15 cellular contexts compared by ENCODE assay signal in the genomic region with DNA sequence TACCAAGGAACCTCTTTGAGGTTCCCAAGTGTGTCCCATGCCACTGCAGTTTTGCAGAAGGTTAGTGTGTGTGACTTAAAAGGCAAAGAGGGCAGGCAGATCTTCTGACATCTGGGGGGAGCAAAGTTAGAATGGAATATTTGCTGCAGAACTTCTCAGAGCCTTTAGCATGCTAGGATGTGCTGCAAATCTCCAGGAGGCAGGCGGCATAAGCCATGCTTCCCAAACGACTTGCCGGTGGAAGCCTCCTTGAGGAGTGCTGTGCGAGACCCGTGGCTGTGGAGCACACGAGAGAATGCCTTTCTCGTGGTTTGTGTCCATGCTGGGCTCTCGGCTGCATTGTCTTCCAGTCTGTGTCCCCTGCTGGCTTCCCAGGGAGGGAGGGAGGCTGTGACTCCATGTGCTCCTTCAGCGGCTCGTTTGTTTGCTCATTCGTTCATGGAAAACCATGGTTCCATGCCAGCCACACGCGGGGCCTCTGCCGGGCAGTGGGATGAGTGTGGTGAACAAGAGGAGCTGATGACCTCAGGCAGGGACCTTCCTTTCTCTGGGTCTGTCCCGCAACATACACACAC. TPM values are rescaled to one million over a fixed set of nuclear protein-coding genes. Genes with fewer than 3 reads are reported as not detected.
"Had no signal": no experiment of that assay in that cellular context is flagged by ENCODE, and none has a peak within 500 bp of the region (broad histone marks: within the 10 kb centered on the region; RNA-seq: fewer than 3 reads in every experiment).

No MANE protein-coding gene starts in this region.

- DNase-seq: activated B cell treated with CpG ODN at 0.5 μM for 24 hours; activated CD4-positive, alpha-beta T cell treated with anti-CD3 and anti-CD28 coated beads, Interleukin-2, amount 10 ng/mL, durations not matched to agents 7 days and 5 days; activated naive CD4-positive, alpha-beta T cell treated with anti-CD3 and anti-CD28 coated beads, Interleukin-2, amount 10 ng/mL, durations not matched to agents 7 days and 5 days; activated T-cell treated with anti-CD3 and anti-CD28 coated beads for 4 hours; cerebellar nuclear complex; esophagus squamous epithelium; heart right ventricle; stimulated activated CD4-positive, alpha-beta T cell treated with anti-CD3 and anti-CD28 coated beads, Interleukin-4, amount 100 ng/mL, for 1 hour had no signal

- H3K27me3 Mint-ChIP-seq: activated CD4-positive, alpha-beta T cell treated with anti-CD3 and anti-CD28 coated beads, Interleukin-2, amount 10 ng/mL, durations not matched to agents 7 days and 5 days; stimulated activated naive CD8-positive, alpha-beta T cell treated with anti-CD3 and anti-CD28 coated beads, Interleukin-15, Interleukin-2, amounts not matched to agents 100 ng/mL and 50 ng/mL, for 24 hours had no signal

- H3K4me1 ChIP-seq: prostate gland had no signal

- H3K4me3 Mint-ChIP-seq: activated B cell treated with CpG ODN at 0.5 μM for 24 hours; activated CD4-positive, alpha-beta T cell treated with anti-CD3 and anti-CD28 coated beads, Interleukin-2, amount 10 ng/mL, durations not matched to agents 7 days and 5 days; activated naive CD4-positive, alpha-beta T cell treated with anti-CD3 and anti-CD28 coated beads, Interleukin-2, amount 10 ng/mL, durations not matched to agents 7 days and 5 days; stimulated activated naive CD8-positive, alpha-beta T cell treated with anti-CD3 and anti-CD28 coated beads, Interleukin-15, Interleukin-2, amounts not matched to agents 100 ng/mL and 50 ng/mL, for 24 hours; T-helper 1 cell treated with Interleukin-12 subunit alpha and Interleukin-12 subunit beta and Interleukin-4 antibody, amounts not matched to agents 30 μg/mL and 1 μg/mL, for 36 hours had no signal

- H3K4me1 Mint-ChIP-seq: activated B cell treated with CpG ODN at 0.5 μM for 24 hours had no signal

- H3K4me3 ChIP-seq: esophagus squamous epithelium, heart right ventricle, prostate gland, vagina had no signal

- H3K9me3 Mint-ChIP-seq: activated B cell treated with CpG ODN at 0.5 μM for 24 hours; activated CD4-positive, alpha-beta T cell treated with anti-CD3 and anti-CD28 coated beads, Interleukin-2, amount 10 ng/mL, durations not matched to agents 7 days and 5 days; activated naive CD4-positive, alpha-beta T cell treated with anti-CD3 and anti-CD28 coated beads, Interleukin-2, amount 10 ng/mL, durations not matched to agents 7 days and 5 days; activated T-helper 2 cell treated with anti-CD3 and anti-CD28 coated beads, Interferon-gamma antibody, Interleukin-2, Interleukin-4, amounts not matched to agents 10 μg/mL and 5 μg/mL and 100 μg/mL, durations not matched to agents 14 hours and 24 hours and 36 hours; stimulated activated naive CD8-positive, alpha-beta T cell treated with anti-CD3 and anti-CD28 coated beads, Interleukin-15, Interleukin-2, amounts not matched to agents 100 ng/mL and 50 ng/mL, for 24 hours; T-helper 1 cell treated with Interleukin-12 subunit alpha and Interleukin-12 subunit beta and Interleukin-4 antibody, amounts not matched to agents 30 μg/mL and 1 μg/mL, for 36 hours had no signal

- H3K27me3 ChIP-seq: brain microvascular endothelial cell, esophagus squamous epithelium, heart right ventricle, neutrophil, vagina had no signal

- H3K27ac Mint-ChIP-seq: activated B cell treated with CpG ODN at 0.5 μM for 24 hours; activated naive CD4-positive, alpha-beta T cell treated with anti-CD3 and anti-CD28 coated beads, Interleukin-2, amount 10 ng/mL, durations not matched to agents 7 days and 5 days; activated T-helper 2 cell treated with anti-CD3 and anti-CD28 coated beads, Interferon-gamma antibody, Interleukin-2, Interleukin-4, amounts not matched to agents 10 μg/mL and 5 μg/mL and 100 μg/mL, durations not matched to agents 14 hours and 24 hours and 36 hours; stimulated activated naive CD8-positive, alpha-beta T cell treated with anti-CD3 and anti-CD28 coated beads, Interleukin-15, Interleukin-2, amounts not matched to agents 100 ng/mL and 50 ng/mL, for 24 hours; T-helper 1 cell treated with Interleukin-12 subunit alpha and Interleukin-12 subunit beta and Interleukin-4 antibody, amounts not matched to agents 30 μg/mL and 1 μg/mL, for 36 hours had no signal

- H3K27ac ChIP-seq: brain microvascular endothelial cell, esophagus squamous epithelium, heart right ventricle, neutrophil, prostate gland, vagina had no signal

- H3K36me3 ChIP-seq: brain microvascular endothelial cell, neutrophil, prostate gland had no signal

- H3K36me3 Mint-ChIP-seq: activated naive CD4-positive, alpha-beta T cell treated with anti-CD3 and anti-CD28 coated beads, Interleukin-2, amount 10 ng/mL, durations not matched to agents 7 days and 5 days had no signal

RNA-seq across cellular contexts. Expression of a gene that starts 55.0 kb away (rescaled TPM):
- total RNA-seq: activated CD4-positive, alpha-beta T cell treated with anti-CD3 and anti-CD28 coated beads, Interleukin-2, amount 10 ng/mL, durations not matched to agents 7 days and 5 days; activated T-helper 2 cell treated with anti-CD3 and anti-CD28 coated beads, Interferon-gamma antibody, Interleukin-2, Interleukin-4, amounts not matched to agents 10 μg/mL and 5 μg/mL and 100 μg/mL, durations not matched to agents 14 hours and 24 hours and 36 hours had no signal
